ENCODE assay signal across 25 cellular contexts in genomic region chr7:149859881-149860280, GRCh38.
"Had no signal": no experiment of that assay in that cellular context is flagged by ENCODE, and none has a peak within 500 bp of the region (broad histone marks: within the 10 kb centered on the region; RNA-seq: fewer than 3 reads in every experiment).

No MANE protein-coding gene starts in this region.

- DNase-seq: activated CD4-positive, alpha-beta memory T cell treated with anti-CD3 and anti-CD28 coated beads for 36 hours; activated CD4-positive, alpha-beta T cell treated with anti-CD3 and anti-CD28 coated beads, Interleukin-2, amount 10 ng/mL, durations not matched to agents 24 days and 14 days; activated gamma-delta T cell treated with Interleukin-2 at 50 U/mL for 16 hours; activated naive CD8-positive, alpha-beta T cell treated with anti-CD3 and anti-CD28 coated beads, Interleukin-2, amount 50 U/mL, for 24 hours; activated T-cell treated with anti-CD3 and anti-CD28 coated beads, Interleukin-2, amount 50 U/mL, for 4 hours; amygdala; caudate nucleus; cortex of kidney; effector memory CD8-positive, alpha-beta T cell; erythroblast; gastrocnemius medialis; glutamatergic neuron; left cardiac atrium; left ventricle myocardium superior; naive B cell; right lobe of liver; stimulated activated CD4-positive, alpha-beta T cell treated with anti-CD3 and anti-CD28 coated beads, Interleukin-12 subunit alpha, Interleukin-12 subunit beta, amount 100 ng/mL, for 4 hours; stimulated activated CD4-positive, alpha-beta T cell treated with anti-CD3 and anti-CD28 coated beads, Interleukin-4, amount 100 ng/mL, for 1 hour; stimulated activated naive CD8-positive, alpha-beta T cell treated with anti-CD3 and anti-CD28 coated beads, Interleukin-15, Interleukin-2, amounts not matched to agents 100 U/mL and 50 U/mL, for 24 hours; T-helper 9 cell; testis; trophoblast cell; WERI-Rb-1 had no signal

- H3K4me3 ChIP-seq: gastrocnemius medialis, hepatocyte, right lobe of liver, skin epidermis, testis had no signal

- H3K4me1 ChIP-seq: gastrocnemius medialis, testis had no signal

- H3K9me3 ChIP-seq: gastrocnemius medialis, right lobe of liver, testis had no signal

- H3K27me3 ChIP-seq: gastrocnemius medialis, hepatocyte, right lobe of liver, testis had no signal

- H3K36me3 ChIP-seq: WERI-Rb-1 had no signal

- H3K27ac ChIP-seq: gastrocnemius medialis, hepatocyte, right lobe of liver, skin epidermis, testis, WERI-Rb-1 had no signal
